In the genomic region with DNA sequence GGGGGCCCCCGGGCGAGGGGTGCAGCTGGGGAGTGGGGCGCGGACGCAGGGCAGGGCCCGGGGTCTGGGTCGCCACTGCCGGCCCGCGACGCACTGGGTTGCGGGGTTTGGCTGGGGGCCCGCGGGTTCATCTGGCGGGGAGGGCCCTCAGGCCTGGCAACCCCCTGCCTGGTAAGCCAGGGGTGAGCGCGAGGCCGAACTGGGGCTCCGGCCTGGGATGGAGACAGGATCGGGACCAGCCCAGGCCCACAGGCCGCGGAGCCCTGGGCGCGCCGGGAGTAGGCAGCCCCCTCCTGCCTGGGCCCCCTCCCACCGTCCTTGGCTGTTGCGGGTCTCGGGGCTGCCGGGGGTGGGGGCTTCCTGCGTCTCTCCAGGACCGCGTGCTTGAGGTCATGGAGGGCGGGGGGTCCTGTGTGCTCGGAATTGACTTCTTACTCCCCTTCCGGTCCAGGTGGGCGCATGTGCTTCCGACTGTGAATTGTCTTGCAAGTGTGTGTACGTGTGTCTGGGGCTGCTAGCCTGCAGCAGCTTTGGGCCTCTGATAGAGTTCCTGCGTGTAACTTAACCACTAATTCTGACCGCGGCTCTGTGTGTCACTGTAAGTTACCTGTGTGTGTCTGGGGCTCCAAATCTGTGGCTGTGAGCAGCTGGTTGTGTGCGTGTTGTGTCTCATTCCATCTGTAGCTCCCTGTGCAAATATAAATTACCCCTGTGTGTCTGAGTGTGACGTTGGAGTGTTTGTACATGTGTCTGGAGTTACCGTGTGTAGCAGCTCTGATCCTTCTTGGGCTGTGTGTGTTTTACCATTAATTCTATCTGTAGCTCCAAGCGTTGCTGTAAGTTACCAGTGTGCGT, we compare ENCODE assay signal across 8 cellular contexts. TPM values are rescaled to one million over a fixed set of nuclear protein-coding genes. Genes with fewer than 3 reads are reported as not detected.
DNase-seq lines count a peak whose midpoint lies in the region; ATAC-seq, FAIRE-seq and TF ChIP-seq lines count a peak whose summit lies in the region.

No MANE protein-coding gene starts in this region.

- POLR2A ChIA-PET in WTC11 (lab: Charles Lee): interaction anchor here (1.5 kb wide), 1 partner anchor 162 kb away, joined by 3 read pairs; no protein-coding TSS in a partner anchor
- POLR2A ChIA-PET in HepG2 (lab: Yijun Ruan, JAX): interaction anchor here (2.6 kb wide), 1 partner anchor 42 kb away, joined by 9 read pairs; no protein-coding TSS in a partner anchor

- H3K27me3 Mint-ChIP-seq in WTC11 (ENCODE audit: low read depth): no peaks in the 10 kb centered on the region

- no peaks in the 10 kb centered on the region for H3K9me3 Mint-ChIP-seq in WTC11

- TF ChIP-seq EP300 in HepG2 (IDR thresholded peaks at IDR 0.05; ENCODE audit: low read depth in 2 of 2, low read length in 2 of 2) (no peak), HepG2 (CRISPR knock-in tag; IDR thresholded peaks at IDR 0.05; ENCODE audit: borderline replicate concordance) (no peak)

- no peak for ATAC-seq in WTC11
- no peak for ATAC-seq in HepG2
- ATAC-seq in GM18517 (IDR thresholded peaks at IDR 0.05; ENCODE audit: unreplicated experiment): no peak

- H3K27ac Mint-ChIP-seq in WTC11: peak overlapping the region; percentile 98

- peak overlapping the region; percentile 88 for H3K9ac ChIP-seq in HepG2 (ENCODE audit: insufficient read depth, low read depth, low read length)

- H3K36me3 Mint-ChIP-seq in WTC11: peaks cover 30% of the 10 kb centered on the region

- TF ChIP-seq RAD21 in HepG2 (CRISPR knock-in tag; IDR thresholded peaks at IDR 0.05): no peak

- H3K36me3 ChIP-seq in MG63 (peaks cover 44% of the 10 kb centered on the region), HepG2 (replicated peaks in 1 of 2; ENCODE audit: control insufficient read depth in 1 of 2, insufficient read depth in 2 of 2, low read length in 2 of 2) (peaks cover 3 to 4% of the 10 kb centered on the region in 2 experiments; a peak in 4 of 5 replicates)

- intact Hi-C loops in HepG2 (cut with micrococcal nuclease; ENCODE audit: unreplicated experiment): no loop called here

- peak overlapping the region; percentile 71 for H3K4me3 ChIP-seq in MG63
- H3K4me3 ChIP-seq in HepG2 (replicated peaks in 1 of 3; ENCODE audit: insufficient read depth in 1 of 3, low read depth in 2 of 3, low read length in 3 of 3): peak overlapping the region; percentile 81 to 86 (median 81)

- DNase-seq in NCI-H2107 treated with DMSO at 0.1 percent for 48 hours (lab: John Stamatoyannopoulos, UW; ENCODE audit: unreplicated experiment) (peak; percentile 10), NCI-H2107 (lab: John Stamatoyannopoulos, UW) (no peak), MG63 (peak; percentile 59), WTC11 (ENCODE audit: low spot score) (peak; percentile 43), cerebellum (ENCODE audit: low spot score) (peak; percentile 28), HepG2 (ENCODE audit: low spot score) (peak; percentile 59)
- peak; percentile 32 to 38 for DNase-seq in stimulated activated CD8-positive, alpha-beta memory T cell treated with anti-CD3 and anti-CD28 coated beads, Interleukin-15, amount 100 ng/mL, for 4 hours (ENCODE audit: low read depth in 2 of 2)

- BruUV-seq in HepG2 (replicated peaks; lab: Mats Ljungman, UMichigan): TSS peak; percentile 41

- in situ Hi-C loops in HepG2 (cut with HindIII; ENCODE audit: extremely low pct_ligation_motif_present, low pct_unique_long_range_greater_than_20kb): no loop called here

- H3K9me3 ChIP-seq in MG63 (no peaks in the 10 kb centered on the region), HepG2 (ENCODE audit: low read length) (no peaks in the 10 kb centered on the region)

- H3K4me2 ChIP-seq in HepG2 (ENCODE audit: low read depth, low read length): peak overlapping the region; percentile 79

- peak; percentile 36 for FAIRE-seq in HepG2 (lab: Jason Lieb, UNC)

- H3K4me3 Mint-ChIP-seq in WTC11: peak overlapping the region; percentile 100

- H4K20me1 ChIP-seq in HepG2 (ENCODE audit: insufficient read depth, low read length): peaks cover 39% of the 10 kb centered on the region

- no peak overlapping the region for H2AFZ ChIP-seq in HepG2 (ENCODE audit: low read length)

- TF ChIP-seq POLR2A in HepG2 (IDR thresholded peaks at IDR 0.05; ENCODE audit: insufficient read depth in 1 of 2, low read depth in 2 of 2, low read length in 2 of 2): peak; percentile 14 to 38; a peak in 2 of 4 replicates

- TF ChIP-seq CTCF in WTC11 (IDR thresholded peaks at IDR 0.05) (no peak), HepG2 (CRISPR knock-in tag; IDR thresholded peaks at IDR 0.05) (no peak)

- H3K27me3 ChIP-seq in MG63 (no peaks in the 10 kb centered on the region), HepG2 (ENCODE audit: control insufficient read depth in 1 of 2, insufficient read depth in 2 of 2, low read length in 2 of 2) (no peaks in the 10 kb centered on the region; a peak in 1 of 5 replicates)

- CTCF ChIA-PET in WTC11 (lab: Charles Lee): interaction anchor here (0.9 to 4.0 kb wide), 8 partner anchors 12 to 162 kb away, joined by 3 to 17 read pairs (median 6); no protein-coding TSS in a partner anchor
- CTCF ChIA-PET in HepG2 (lab: Yijun Ruan, JAX; ENCODE audit: low intra/inter-chr PET ratio, low total read pairs): interaction anchor here (1.1 kb wide), 1 partner anchor 12 kb away, joined by 3 read pairs; no protein-coding TSS in a partner anchor

- peaks cover 63% of the 10 kb centered on the region for H3K4me1 Mint-ChIP-seq in WTC11

- peak overlapping the region; percentile 74 for H3K27ac ChIP-seq in HepG2 (ENCODE audit: extremely low read length, insufficient read depth, low read length)

- H3K4me1 ChIP-seq in HepG2 (ENCODE audit: insufficient read depth, low read length): peaks cover 81% of the 10 kb centered on the region

- WGBS in HepG2 (ENCODE audit: low lambda C conversion rate): 9% methylated on average over 6 of the region's 46 CpGs

- peaks cover 50% of the 10 kb centered on the region for H3K79me2 ChIP-seq in HepG2 (ENCODE audit: insufficient read depth, low read length)

RNA-seq across cellular contexts. Expression of a gene that starts 0.8 kb away (rescaled TPM):
- total RNA-seq in MG63 (2014; rRNA removed; shearing (Covaris generic); ENCODE audit: low replicate concordance): 28.2 and 32.1 TPM in 2 replicates
- total RNA-seq in WTC11 (2021) (235 to 389 TPM (median 236 TPM) in 3 replicates), cerebellum (50.0 TPM), HepG2 (2016; rRNA removed; fragmentation: Illumina TruSeq; extraction: Trizol) (8.0 and 14.7 TPM in 2 replicates)
- 23.3 and 25.4 TPM in 2 replicates for total RNA-seq in HepG2 (2016; cell fraction: cytosol; rRNA removed; fragmentation: Illumina TruSeq; extraction: Trizol; ENCODE audit: low read depth)
- 7.2 and 15.9 TPM in 2 replicates for total RNA-seq in HepG2 (2016; cell fraction: insoluble cytoplasmic fraction; rRNA removed; fragmentation: Illumina TruSeq; extraction: Trizol)
- total RNA-seq in HepG2 (2016; cell fraction: membrane; rRNA removed; fragmentation: Illumina TruSeq; extraction: Trizol): 26.9 and 28.0 TPM in 2 replicates
- total RNA-seq in HepG2 (2016; cell fraction: nucleus; rRNA removed; fragmentation: Illumina TruSeq; extraction: Trizol): 17.9 and 19.7 TPM in 2 replicates
- polyA plus RNA-seq in HepG2 (2011; rRNA removed): 171 and 181 TPM in 2 replicates
- polyA plus RNA-seq in HepG2 (2011; cell fraction: cytosol; rRNA removed): 68.5 and 120 TPM in 2 replicates
- 669 and 1,022 TPM in 2 replicates for polyA plus RNA-seq in HepG2 (2011; cell fraction: nucleus; rRNA removed)
- polyA plus RNA-seq in HepG2 (2012): 68.6 and 85.6 TPM in 2 replicates
- polyA plus RNA-seq in HepG2 (2016; cell fraction: cytosol; fragmentation: Illumina TruSeq; extraction: Trizol; ENCODE audit: low read depth): 47.6 and 52.1 TPM in 2 replicates
- 11.6 and 19.2 TPM in 2 replicates for polyA plus RNA-seq in HepG2 (2016; cell fraction: insoluble cytoplasmic fraction; fragmentation: Illumina TruSeq; extraction: Trizol; ENCODE audit: low read depth)
- polyA plus RNA-seq in HepG2 (2016; cell fraction: membrane; fragmentation: Illumina TruSeq; extraction: Trizol; ENCODE audit: low read depth): 43.5 and 50.9 TPM in 2 replicates
- polyA plus RNA-seq in HepG2 (2016; cell fraction: nucleus; fragmentation: Illumina TruSeq; extraction: Trizol; ENCODE audit: insufficient read depth, low read depth): 55.7 and 69.0 TPM in 2 replicates
- 32.3 and 120 TPM in 2 replicates for polyA minus RNA-seq in HepG2 (2011; rRNA and poly(A)+ RNA removed; ENCODE audit: low replicate concordance)
- polyA minus RNA-seq in HepG2 (2011; cell fraction: cytosol; rRNA and poly(A)+ RNA removed): 59.4 and 66.8 TPM in 2 replicates
- 94.2 and 105 TPM in 2 replicates for polyA minus RNA-seq in HepG2 (2011; cell fraction: nucleus; rRNA and poly(A)+ RNA removed)

RNA-seq across cellular contexts. Expression of a gene that starts 29.4 kb away (rescaled TPM):
- total RNA-seq in MG63 (2014; rRNA removed; shearing (Covaris generic); ENCODE audit: low replicate concordance): 0.86 and 2.3 TPM in 2 replicates
- 4.4 to 8.0 TPM (median 4.8 TPM) in 3 replicates for total RNA-seq in WTC11 (2021)
- total RNA-seq in cerebellum: 7.5 TPM
- total RNA-seq in HepG2 (2016; rRNA removed; fragmentation: Illumina TruSeq; extraction: Trizol): 1.5 and 2.7 TPM in 2 replicates
- total RNA-seq in HepG2 (2016; cell fraction: cytosol; rRNA removed; fragmentation: Illumina TruSeq; extraction: Trizol; ENCODE audit: low read depth): 4.5 and 6.0 TPM in 2 replicates
- total RNA-seq in HepG2 (2016; cell fraction: insoluble cytoplasmic fraction; rRNA removed; fragmentation: Illumina TruSeq; extraction: Trizol): 1.1 and 2.5 TPM in 2 replicates
- 6.4 and 8.1 TPM in 2 replicates for total RNA-seq in HepG2 (2016; cell fraction: membrane; rRNA removed; fragmentation: Illumina TruSeq; extraction: Trizol)
- total RNA-seq in HepG2 (2016; cell fraction: nucleus; rRNA removed; fragmentation: Illumina TruSeq; extraction: Trizol): 1.5 and 2.0 TPM in 2 replicates
- polyA plus RNA-seq in HepG2 (2011; rRNA removed): 20.1 and 24.5 TPM in 2 replicates
- polyA plus RNA-seq in HepG2 (2011; cell fraction: cytosol; rRNA removed): 14.0 and 14.1 TPM in 2 replicates
- polyA plus RNA-seq in HepG2 (2011; cell fraction: nucleus; rRNA removed): 42.7 and 48.8 TPM in 2 replicates
- polyA plus RNA-seq in HepG2 (2012): 5.5 and 5.6 TPM in 2 replicates
- polyA plus RNA-seq in HepG2 (2016; cell fraction: cytosol; fragmentation: Illumina TruSeq; extraction: Trizol; ENCODE audit: low read depth): 8.2 and 8.5 TPM in 2 replicates
- polyA plus RNA-seq in HepG2 (2016; cell fraction: insoluble cytoplasmic fraction; fragmentation: Illumina TruSeq; extraction: Trizol; ENCODE audit: low read depth): 1.9 and 2.0 TPM in 2 replicates
- polyA plus RNA-seq in HepG2 (2016; cell fraction: membrane; fragmentation: Illumina TruSeq; extraction: Trizol; ENCODE audit: low read depth): 8.0 and 8.2 TPM in 2 replicates
- 6.6 and 6.8 TPM in 2 replicates for polyA plus RNA-seq in HepG2 (2016; cell fraction: nucleus; fragmentation: Illumina TruSeq; extraction: Trizol; ENCODE audit: insufficient read depth, low read depth)
- 0.89 and 10.7 TPM in 2 replicates for polyA minus RNA-seq in HepG2 (2011; rRNA and poly(A)+ RNA removed; ENCODE audit: low replicate concordance)
- polyA minus RNA-seq in HepG2 (2011; cell fraction: cytosol; rRNA and poly(A)+ RNA removed): 4.2 TPM in 2 replicates
- 10.8 and 11.2 TPM in 2 replicates for polyA minus RNA-seq in HepG2 (2011; cell fraction: nucleus; rRNA and poly(A)+ RNA removed)

RNA-seq across cellular contexts. Expression of a gene that starts 36.8 kb away (rescaled TPM):
- total RNA-seq in MG63 (2014; rRNA removed; shearing (Covaris generic); ENCODE audit: low replicate concordance): 1.7 and 2.4 TPM in 2 replicates
- 6.6 to 12.9 TPM (median 8.0 TPM) in 3 replicates for total RNA-seq in WTC11 (2021)
- total RNA-seq in cerebellum: 17.3 TPM
- 5.5 and 6.3 TPM in 2 replicates for total RNA-seq in HepG2 (2016; rRNA removed; fragmentation: Illumina TruSeq; extraction: Trizol)
- total RNA-seq in HepG2 (2016; cell fraction: cytosol; rRNA removed; fragmentation: Illumina TruSeq; extraction: Trizol; ENCODE audit: low read depth): 0.61 and 0.88 TPM in 2 replicates
- 4.8 and 6.5 TPM in 2 replicates for total RNA-seq in HepG2 (2016; cell fraction: insoluble cytoplasmic fraction; rRNA removed; fragmentation: Illumina TruSeq; extraction: Trizol)
- 3.4 TPM in 2 replicates for total RNA-seq in HepG2 (2016; cell fraction: membrane; rRNA removed; fragmentation: Illumina TruSeq; extraction: Trizol)
- total RNA-seq in HepG2 (2016; cell fraction: nucleus; rRNA removed; fragmentation: Illumina TruSeq; extraction: Trizol): 4.8 and 6.0 TPM in 2 replicates
- 9.1 and 11.5 TPM in 2 replicates for polyA plus RNA-seq in HepG2 (2011; rRNA removed)
- 6.9 and 7.9 TPM in 2 replicates for polyA plus RNA-seq in HepG2 (2011; cell fraction: cytosol; rRNA removed)
- polyA plus RNA-seq in HepG2 (2011; cell fraction: nucleus; rRNA removed): 8.8 and 9.8 TPM in 2 replicates
- 4.4 and 4.5 TPM in 2 replicates for polyA plus RNA-seq in HepG2 (2012)
- polyA plus RNA-seq in HepG2 (2016; cell fraction: cytosol; fragmentation: Illumina TruSeq; extraction: Trizol; ENCODE audit: low read depth): 0.40 and 0.45 TPM in 2 replicates
- 2.9 and 3.3 TPM in 2 replicates for polyA plus RNA-seq in HepG2 (2016; cell fraction: insoluble cytoplasmic fraction; fragmentation: Illumina TruSeq; extraction: Trizol; ENCODE audit: low read depth)
- 1.0 and 1.2 TPM in 2 replicates for polyA plus RNA-seq in HepG2 (2016; cell fraction: membrane; fragmentation: Illumina TruSeq; extraction: Trizol; ENCODE audit: low read depth)
- 3.7 and 4.6 TPM in 2 replicates for polyA plus RNA-seq in HepG2 (2016; cell fraction: nucleus; fragmentation: Illumina TruSeq; extraction: Trizol; ENCODE audit: insufficient read depth, low read depth)
- polyA minus RNA-seq in HepG2 (2011; rRNA and poly(A)+ RNA removed; ENCODE audit: low replicate concordance): 5.1 and 35.3 TPM in 2 replicates
- polyA minus RNA-seq in HepG2 (2011; cell fraction: cytosol; rRNA and poly(A)+ RNA removed): 17.0 and 18.6 TPM in 2 replicates
- polyA minus RNA-seq in HepG2 (2011; cell fraction: nucleus; rRNA and poly(A)+ RNA removed): 31.9 and 39.7 TPM in 2 replicates

RNA-seq across cellular contexts. Expression of a gene that starts 40.6 kb away (rescaled TPM):
- total RNA-seq in MG63 (2014; rRNA removed; shearing (Covaris generic); ENCODE audit: low replicate concordance): not detected in 2 replicates
- total RNA-seq in WTC11 (2021) (20.8 to 35.5 TPM (median 34.6 TPM) in 3 replicates), cerebellum (0.27 TPM), HepG2 (2016; rRNA removed; fragmentation: Illumina TruSeq; extraction: Trizol) (23.9 and 46.7 TPM in 2 replicates)
- total RNA-seq in HepG2 (2016; cell fraction: cytosol; rRNA removed; fragmentation: Illumina TruSeq; extraction: Trizol; ENCODE audit: low read depth): 42.7 and 50.6 TPM in 2 replicates
- total RNA-seq in HepG2 (2016; cell fraction: insoluble cytoplasmic fraction; rRNA removed; fragmentation: Illumina TruSeq; extraction: Trizol): 21.2 and 50.0 TPM in 2 replicates
- 54.3 and 66.8 TPM in 2 replicates for total RNA-seq in HepG2 (2016; cell fraction: membrane; rRNA removed; fragmentation: Illumina TruSeq; extraction: Trizol)
- 45.3 and 57.3 TPM in 2 replicates for total RNA-seq in HepG2 (2016; cell fraction: nucleus; rRNA removed; fragmentation: Illumina TruSeq; extraction: Trizol)
- 261 and 364 TPM in 2 replicates for polyA plus RNA-seq in HepG2 (2011; rRNA removed)
- 287 and 379 TPM in 2 replicates for polyA plus RNA-seq in HepG2 (2011; cell fraction: cytosol; rRNA removed)
- 902 and 1,132 TPM in 2 replicates for polyA plus RNA-seq in HepG2 (2011; cell fraction: nucleus; rRNA removed)
- polyA plus RNA-seq in HepG2 (2012): 157 and 225 TPM in 2 replicates
- 63.0 and 76.1 TPM in 2 replicates for polyA plus RNA-seq in HepG2 (2016; cell fraction: cytosol; fragmentation: Illumina TruSeq; extraction: Trizol; ENCODE audit: low read depth)
- 32.2 and 40.3 TPM in 2 replicates for polyA plus RNA-seq in HepG2 (2016; cell fraction: insoluble cytoplasmic fraction; fragmentation: Illumina TruSeq; extraction: Trizol; ENCODE audit: low read depth)
- polyA plus RNA-seq in HepG2 (2016; cell fraction: membrane; fragmentation: Illumina TruSeq; extraction: Trizol; ENCODE audit: low read depth): 76.4 and 86.0 TPM in 2 replicates
- polyA plus RNA-seq in HepG2 (2016; cell fraction: nucleus; fragmentation: Illumina TruSeq; extraction: Trizol; ENCODE audit: insufficient read depth, low read depth): 121 and 129 TPM in 2 replicates
- 189 TPM in 1 of 2 replicates, not detected in the other for polyA minus RNA-seq in HepG2 (2011; rRNA and poly(A)+ RNA removed; ENCODE audit: low replicate concordance)
- 86.7 and 119 TPM in 2 replicates for polyA minus RNA-seq in HepG2 (2011; cell fraction: cytosol; rRNA and poly(A)+ RNA removed)
- polyA minus RNA-seq in HepG2 (2011; cell fraction: nucleus; rRNA and poly(A)+ RNA removed): 78.7 and 86.0 TPM in 2 replicates
